36 cellular contexts compared by ENCODE assay signal in the genomic region with DNA sequence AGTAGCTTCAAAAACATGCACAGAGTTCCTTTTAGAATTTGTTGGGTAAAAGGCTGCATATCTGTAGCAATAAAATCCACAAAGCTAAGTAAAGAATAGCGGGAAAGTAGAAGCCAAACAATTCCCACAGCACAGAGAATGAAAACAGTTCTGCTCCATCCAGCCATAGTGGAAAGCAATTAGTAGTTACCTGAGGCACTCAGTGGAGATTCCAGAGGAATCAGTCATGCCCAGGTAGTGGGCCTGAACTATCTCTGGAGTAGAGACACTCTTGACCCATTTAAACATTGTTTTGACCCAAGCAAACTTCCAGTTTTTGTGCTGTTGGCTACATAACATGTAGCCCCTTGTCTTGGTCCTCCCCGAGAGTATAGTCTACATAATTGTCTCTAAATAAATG.
"Had no signal": no experiment of that assay in that cellular context is flagged by ENCODE, and none has a peak within 500 bp of the region (broad histone marks: within the 10 kb centered on the region; RNA-seq: fewer than 3 reads in every experiment).

No MANE protein-coding gene starts in this region.

- H2AFZ ChIP-seq: PC-9 had no signal

- ATAC-seq: activated CD8-positive, alpha-beta memory T cell treated with anti-CD3 and anti-CD28 coated beads, Interleukin-2, amount 10 ng/mL, durations not matched to agents 7 days and 5 days; activated naive CD8-positive, alpha-beta T cell treated with anti-CD3 and anti-CD28 coated beads, Interleukin-2, amount 50 U/mL, for 24 hours; K562; Right ventricle myocardium inferior; SK-N-SH treated with all-trans-retinoic acid at 6 μM for 48 hours had no signal

- H3K27me3 Mint-ChIP-seq: activated B cell treated with CpG ODN at 0.5 μM for 24 hours; activated CD4-positive, alpha-beta memory T cell treated with anti-CD3 and anti-CD28 coated beads, Interleukin-2, amount 10 ng/mL, durations not matched to agents 7 days and 5 days; activated CD8-positive, alpha-beta memory T cell treated with anti-CD3 and anti-CD28 coated beads, Interleukin-2, amount 10 ng/mL, durations not matched to agents 7 days and 5 days; activated naive CD4-positive, alpha-beta T cell treated with anti-CD3 and anti-CD28 coated beads, Interleukin-2, amount 10 ng/mL, durations not matched to agents 7 days and 5 days; activated naive CD8-positive, alpha-beta T cell; activated naive CD8-positive, alpha-beta T cell treated with anti-CD3 and anti-CD28 coated beads, Interleukin-2, amount 50 U/mL, for 24 hours had no signal

- H3K36me3 Mint-ChIP-seq: activated CD8-positive, alpha-beta memory T cell treated with anti-CD3 and anti-CD28 coated beads, Interleukin-2, amount 10 ng/mL, durations not matched to agents 7 days and 5 days; activated naive CD4-positive, alpha-beta T cell treated with anti-CD3 and anti-CD28 coated beads, Interleukin-2, amount 10 ng/mL, durations not matched to agents 7 days and 5 days; activated naive CD8-positive, alpha-beta T cell; brain had no signal

- H3K27ac ChIP-seq: PC-9, RWPE1, VCaP had no signal

- H3K4me3 ChIP-seq: K562, PC-9 had no signal

- H3K4me1 Mint-ChIP-seq: activated B cell treated with CpG ODN at 0.5 μM for 24 hours; activated CD4-positive, alpha-beta memory T cell treated with anti-CD3 and anti-CD28 coated beads, Interleukin-2, amount 10 ng/mL, durations not matched to agents 7 days and 5 days; activated CD8-positive, alpha-beta memory T cell treated with anti-CD3 and anti-CD28 coated beads, Interleukin-2, amount 10 ng/mL, durations not matched to agents 7 days and 5 days; activated naive CD4-positive, alpha-beta T cell treated with anti-CD3 and anti-CD28 coated beads, Interleukin-2, amount 10 ng/mL, durations not matched to agents 7 days and 5 days; activated naive CD8-positive, alpha-beta T cell treated with anti-CD3 and anti-CD28 coated beads, Interleukin-2, amount 50 U/mL, for 24 hours; brain had no signal

- H3K4me3 Mint-ChIP-seq: activated B cell treated with CpG ODN at 0.5 μM for 24 hours; activated CD4-positive, alpha-beta memory T cell treated with anti-CD3 and anti-CD28 coated beads, Interleukin-2, amount 10 ng/mL, durations not matched to agents 7 days and 5 days; activated CD8-positive, alpha-beta memory T cell treated with anti-CD3 and anti-CD28 coated beads, Interleukin-2, amount 10 ng/mL, durations not matched to agents 7 days and 5 days; activated naive CD4-positive, alpha-beta T cell treated with anti-CD3 and anti-CD28 coated beads, Interleukin-2, amount 10 ng/mL, durations not matched to agents 7 days and 5 days; activated naive CD8-positive, alpha-beta T cell; activated naive CD8-positive, alpha-beta T cell treated with anti-CD3 and anti-CD28 coated beads, Interleukin-2, amount 50 U/mL, for 24 hours; brain had no signal

- H3K9me3 Mint-ChIP-seq: activated B cell treated with CpG ODN at 0.5 μM for 24 hours, brain had no signal

- H3K4me2 ChIP-seq: PC-9 had no signal

- H3K27ac Mint-ChIP-seq: activated B cell treated with CpG ODN at 0.5 μM for 24 hours; activated CD4-positive, alpha-beta memory T cell treated with anti-CD3 and anti-CD28 coated beads, Interleukin-2, amount 10 ng/mL, durations not matched to agents 7 days and 5 days; activated CD8-positive, alpha-beta memory T cell treated with anti-CD3 and anti-CD28 coated beads, Interleukin-2, amount 10 ng/mL, durations not matched to agents 7 days and 5 days; activated naive CD4-positive, alpha-beta T cell treated with anti-CD3 and anti-CD28 coated beads, Interleukin-2, amount 10 ng/mL, durations not matched to agents 7 days and 5 days; activated naive CD8-positive, alpha-beta T cell; activated naive CD8-positive, alpha-beta T cell treated with anti-CD3 and anti-CD28 coated beads, Interleukin-2, amount 50 U/mL, for 24 hours; brain had no signal

- DNase-seq: activated B cell treated with CpG ODN at 0.5 μM for 24 hours; activated CD4-positive, alpha-beta memory T cell treated with anti-CD3 and anti-CD28 coated beads, Interleukin-2, amount 10 ng/mL, durations not matched to agents 7 days and 5 days; activated CD4-positive, alpha-beta T cell treated with anti-CD3 and anti-CD28 coated beads for 48 hours; activated CD4-positive, CD25-positive, alpha-beta regulatory T cell treated with anti-CD3 and anti-CD28 coated beads, Interleukin-2, amount 50 U/mL, for 72 hours; activated CD8-positive, alpha-beta memory T cell treated with anti-CD3 and anti-CD28 coated beads for 24 hours; activated CD8-positive, alpha-beta memory T cell treated with anti-CD3 and anti-CD28 coated beads, Interleukin-2, amount 10 ng/mL, durations not matched to agents 7 days and 5 days; activated CD8-positive, alpha-beta memory T cell treated with anti-CD3 and anti-CD28 coated beads, Interleukin-2, amount 50 U/mL, for 48 hours; activated effector memory CD4-positive, alpha-beta T cell treated with Interleukin-2 at 50 U/mL for 16 hours; activated naive CD4-positive, alpha-beta T cell treated with anti-CD3 and anti-CD28 coated beads, Interleukin-2, amount 10 ng/mL, durations not matched to agents 7 days and 5 days; activated naive CD8-positive, alpha-beta T cell treated with anti-CD3 and anti-CD28 coated beads, Interleukin-2, amount 50 U/mL, for 24 hours; activated T-cell treated with anti-CD3 and anti-CD28 coated beads, Interleukin-2, amount 50 U/mL, for 48 hours; anterior cingulate cortex; NCI-H1105; NCI-H1417 treated with DMSO at 0.1 percent for 48 hours; NCI-H1694; NCI-H1930; NCI-H2081 treated with DMSO at 0.1 percent for 48 hours; NCI-H226; NCI-H446 treated with DMSO at 0.1 percent for 48 hours; NCI-H524; NCI-H69; NCI-H82; NK-92 treated with Interleukin-12 subunit alpha and Interleukin-12 subunit beta, amount 100 ng/mL, for 24 hours; PC-9; SIG-M5; SW 1271; T-helper 1 cell; T-helper 2 cell; T-helper 9 cell had no signal
